In genomic region chr1:170531758-170532657, GRCh38 we compare ENCODE assay signal across 8 cellular contexts. TPM values are rescaled to one million over a fixed set of nuclear protein-coding genes. Genes with fewer than 3 reads are reported as not detected.
DNase-seq lines count a peak whose midpoint lies in the region; ATAC-seq and TF ChIP-seq lines count a peak whose summit lies in the region.

A gene with protein sequence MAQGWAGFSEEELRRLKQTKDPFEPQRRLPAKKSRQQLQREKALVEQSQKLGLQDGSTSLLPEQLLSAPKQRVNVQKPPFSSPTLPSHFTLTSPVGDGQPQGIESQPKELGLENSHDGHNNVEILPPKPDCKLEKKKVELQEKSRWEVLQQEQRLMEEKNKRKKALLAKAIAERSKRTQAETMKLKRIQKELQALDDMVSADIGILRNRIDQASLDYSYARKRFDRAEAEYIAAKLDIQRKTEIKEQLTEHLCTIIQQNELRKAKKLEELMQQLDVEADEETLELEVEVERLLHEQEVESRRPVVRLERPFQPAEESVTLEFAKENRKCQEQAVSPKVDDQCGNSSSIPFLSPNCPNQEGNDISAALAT (plus strand): TSS chr1:170532166. CDS start chr1:170532224, 58 bp downstream.

- peak; percentile 98 for ATAC-seq in GM21423 (IDR thresholded peaks at IDR 0.05; ENCODE audit: unreplicated experiment)

- H3K4me3 ChIP-seq in HUES48 (ENCODE audit: low read depth, low read length) (peak within 1 kb of the TSS; percentile 78), OCI-LY1 (ENCODE audit: low read depth, low read length, poor library complexity, severe bottlenecking) (peak within 1 kb of the TSS; percentile 91), mononuclear cell (ENCODE audit: low read length) (peak within 1 kb of the TSS; percentile 77)

- H4K20me1 ChIP-seq in OCI-LY1 (ENCODE audit: insufficient read depth, low read length), result no peaks in the 10 kb centered on the region

- no peak for TF ChIP-seq CTCF in OCI-LY1 (IDR thresholded peaks at IDR 0.05; ENCODE audit: low read length)

- peak within 1 kb of the TSS; percentile 93 for H3K9ac ChIP-seq in HUES48 (ENCODE audit: low read depth, low read length)
- peak within 1 kb of the TSS; percentile 91 for H3K9ac ChIP-seq in OCI-LY1 (ENCODE audit: low read length)

- H3K36me3 ChIP-seq in HUES48 (ENCODE audit: control insufficient read depth, insufficient read depth, low read length), result peaks cover 13% of the 10 kb centered on the region
- H3K36me3 ChIP-seq in OCI-LY1 (ENCODE audit: insufficient read depth, low read length), result peaks cover 4% of the 10 kb centered on the region; the same call in 1 of the 2 replicates

- DNase-seq in D341Med (ENCODE audit: low spot score), result peak; percentile 98
- DNase-seq in activated CD8-positive, alpha-beta memory T cell treated with anti-CD3 and anti-CD28 coated beads, Interleukin-2, amount 50 U/mL, for 48 hours, result peak; percentile 89
- peak; percentile 52 for DNase-seq in epithelial cell of prostate (ENCODE audit: low read depth, low spot score)
- peak; percentile 69 for DNase-seq in stimulated activated CD8-positive, alpha-beta memory T cell treated with anti-CD3 and anti-CD28 coated beads, Interleukin-4, amount 100 ng/mL, for 1 hour (ENCODE audit: low read depth in 2 of 2, low spot score in 1 of 2)

- H2AFZ ChIP-seq in OCI-LY1 (ENCODE audit: low read length), result peak within 1 kb of the TSS; percentile 60

- H3K9me3 ChIP-seq in HUES48 (ENCODE audit: control insufficient read depth, insufficient read depth, low read length) (no peaks in the 10 kb centered on the region), OCI-LY1 (ENCODE audit: low read length) (no peaks in the 10 kb centered on the region), mononuclear cell (ENCODE audit: low read depth, low read length) (no peaks in the 10 kb centered on the region)

- no peaks in the 10 kb centered on the region for H3K9me2 ChIP-seq in OCI-LY1 (ENCODE audit: low read depth, low read length)

- peaks cover 20% of the 10 kb centered on the region for H3K79me2 ChIP-seq in OCI-LY1 (ENCODE audit: insufficient read depth, low read length)

- H3K27ac ChIP-seq in HUES48 (ENCODE audit: low read depth, low read length) (peak within 1 kb of the TSS; percentile 91), OCI-LY1 (ENCODE audit: low read depth, low read length, poor library complexity, severe bottlenecking) (peak within 1 kb of the TSS; percentile 63), epithelial cell of prostate (peak within 1 kb of the TSS; percentile 83)

- no peaks in the 10 kb centered on the region for H3F3A ChIP-seq in OCI-LY1 (ENCODE audit: insufficient read depth, low read length)

- no peaks in the 10 kb centered on the region for H3K27me3 ChIP-seq in HUES48 (ENCODE audit: control insufficient read depth, insufficient read depth, low read length)
- no peaks in the 10 kb centered on the region for H3K27me3 ChIP-seq in OCI-LY1 (ENCODE audit: insufficient read depth, low read length)
- H3K27me3 ChIP-seq in mononuclear cell (ENCODE audit: insufficient read depth, low read length), result no peaks in the 10 kb centered on the region

- peak within 1 kb of the TSS; percentile 84 for H3K4me2 ChIP-seq in OCI-LY1 (ENCODE audit: low read length)

- H3K4me1 ChIP-seq in HUES48 (ENCODE audit: control insufficient read depth, insufficient read depth, low read length) (peaks cover 10% of the 10 kb centered on the region), OCI-LY1 (ENCODE audit: insufficient read depth, low read length, severe bottlenecking) (peaks cover 22% of the 10 kb centered on the region), mononuclear cell (ENCODE audit: insufficient read depth, low read length) (peaks cover 15% of the 10 kb centered on the region)

RNA-seq across cellular contexts. Expression of the gene that starts here (rescaled TPM):
- total RNA-seq in mononuclear cell, result 30.1 TPM

Comparison
In these comparisons a context has a peak if more than half of its experiments do, and no peak if none do; other contexts are left out.
1. Peak in every context shown above with its lines: DNase-seq, ATAC-seq, H3K4me3 ChIP-seq and H3K27ac ChIP-seq.